In the genomic region with DNA sequence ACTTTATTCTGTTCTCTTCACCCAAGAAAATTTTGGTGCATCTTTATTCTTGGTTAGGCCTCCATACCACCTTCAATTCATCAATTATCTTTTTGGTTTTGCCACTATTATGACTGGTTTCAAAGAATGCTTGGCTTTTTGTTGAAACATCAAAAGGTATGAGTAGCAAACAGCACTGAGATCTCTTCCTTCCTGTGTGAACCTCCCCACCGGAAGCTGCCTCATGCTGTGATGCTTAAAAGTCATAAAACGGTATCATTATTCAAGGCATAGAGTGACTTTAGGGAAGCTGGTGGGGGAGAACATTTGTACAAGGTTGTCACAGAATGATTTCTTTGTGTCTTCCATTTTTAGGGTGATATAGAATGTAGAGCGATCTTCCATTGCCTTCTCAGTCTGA, we compare ENCODE assay signal across 11 cellular contexts.
DNase-seq lines count a peak whose midpoint lies in the region; ATAC-seq and TF ChIP-seq lines count a peak whose summit lies in the region.
"Had no signal": no experiment of that assay in that cellular context is flagged by ENCODE, and none has a peak within 500 bp of the region (broad histone marks: within the 10 kb centered on the region; RNA-seq: fewer than 3 reads in every experiment).

No MANE protein-coding gene starts in this region.

- DNase-seq in activated CD4-positive, alpha-beta memory T cell treated with anti-CD3 and anti-CD28 coated beads for 36 hours = peak; percentile 87
- peak; percentile 45 to 55 (median 52) for DNase-seq in effector memory CD8-positive, alpha-beta T cell
- DNase-seq in stimulated activated CD8-positive, alpha-beta memory T cell treated with anti-CD3 and anti-CD28 coated beads, Interleukin-4, amount 100 ng/mL, for 48 hours = peak; percentile 65
- DNase-seq in osteocyte (ENCODE audit: extremely low spot score, unreplicated experiment) (no peak), left colon (no peak)
- DNase-seq: anterior cingulate cortex, H9, mesendoderm had no signal

- no peaks in the 10 kb centered on the region for H3K27me3 Mint-ChIP-seq in activated CD4-positive, alpha-beta memory T cell treated with anti-CD3 and anti-CD28 coated beads for 36 hours
- H3K27me3 Mint-ChIP-seq in effector memory CD8-positive, alpha-beta T cell = no peaks in the 10 kb centered on the region
- H3K27me3 Mint-ChIP-seq in osteocyte (ENCODE audit: unreplicated experiment) = no peaks in the 10 kb centered on the region

- peak overlapping the region; percentile 22 for H3K4me3 Mint-ChIP-seq in activated CD4-positive, alpha-beta memory T cell treated with anti-CD3 and anti-CD28 coated beads for 36 hours
- H3K4me3 Mint-ChIP-seq in effector memory CD8-positive, alpha-beta T cell = peak overlapping the region; percentile 74 to 77
- H3K4me3 Mint-ChIP-seq in osteocyte (ENCODE audit: unreplicated experiment) = no peak overlapping the region
- H3K4me3 Mint-ChIP-seq: H9 had no signal

- peaks cover 85% of the 10 kb centered on the region for H3K4me1 Mint-ChIP-seq in activated CD4-positive, alpha-beta memory T cell treated with anti-CD3 and anti-CD28 coated beads for 36 hours (ENCODE audit: low read depth)
- H3K4me1 Mint-ChIP-seq in effector memory CD8-positive, alpha-beta T cell (ENCODE audit: low read depth in 2 of 2) = peaks cover 41 to 78% of the 10 kb centered on the region in 2 donors
- peaks cover 7% of the 10 kb centered on the region for H3K4me1 Mint-ChIP-seq in osteocyte (ENCODE audit: unreplicated experiment)

- H3K27ac ChIP-seq in KOPT-K1 (ENCODE audit: low read depth, low read length, poor library complexity, severe bottlenecking) = peak overlapping the region; percentile 76

- H3K27ac Mint-ChIP-seq in activated CD4-positive, alpha-beta memory T cell treated with anti-CD3 and anti-CD28 coated beads for 36 hours = peak overlapping the region; percentile 82
- peak overlapping the region; percentile 97 for H3K27ac Mint-ChIP-seq in effector memory CD8-positive, alpha-beta T cell
- no peak overlapping the region for H3K27ac Mint-ChIP-seq in osteocyte (ENCODE audit: unreplicated experiment)

- CTCF ChIA-PET in activated CD4-positive, alpha-beta memory T cell treated with anti-CD3 and anti-CD28 coated beads for 36 hours (lab: Charles Lee) = interaction anchor here (0.9 to 3.3 kb wide), 8 partner anchors 12 to 110 kb away, joined by 3 to 16 read pairs (median 4); partner anchors contain the start of gene IQGAP2

- no peaks in the 10 kb centered on the region for H3K9me3 Mint-ChIP-seq in activated CD4-positive, alpha-beta memory T cell treated with anti-CD3 and anti-CD28 coated beads for 36 hours
- H3K9me3 Mint-ChIP-seq in effector memory CD8-positive, alpha-beta T cell = peaks cover 0 to 7% of the 10 kb centered on the region in 2 donors
- H3K9me3 Mint-ChIP-seq in osteocyte (ENCODE audit: unreplicated experiment) = no peaks in the 10 kb centered on the region

- POLR2A ChIA-PET in activated CD4-positive, alpha-beta memory T cell treated with anti-CD3 and anti-CD28 coated beads for 36 hours (lab: Charles Lee) = interaction anchor here (0.6 to 2.8 kb wide), 7 partner anchors 46 to 107 kb away, joined by 3 to 14 read pairs (median 4); partner anchors contain the start of gene IQGAP2

- H3K36me3 ChIP-seq in KOPT-K1 (ENCODE audit: insufficient read depth, low read length) = no peaks in the 10 kb centered on the region; the same call in 1 of the 2 replicates

- intact Hi-C loops in activated CD4-positive, alpha-beta memory T cell treated with anti-CD3 and anti-CD28 coated beads for 36 hours (cut with micrococcal nuclease) = loop anchor here (1.0 to 5.0 kb wide), 11 partner anchors 55 to 1896 kb away; no protein-coding TSS in a partner anchor
- intact Hi-C loops in left colon (cut with DNase I, micrococcal nuclease) = no loop called here

- ATAC-seq in effector memory CD8-positive, alpha-beta T cell (replicated peaks) = peak; percentile 98
- ATAC-seq in HG03521 (IDR thresholded peaks at IDR 0.05; ENCODE audit: unreplicated experiment) (no peak), HG02852 (IDR thresholded peaks at IDR 0.05; ENCODE audit: unreplicated experiment) (no peak), left colon (no peak)

- TF ChIP-seq CTCF in osteocyte (IDR thresholded peaks at IDR 0.05) = no peak

- no peaks in the 10 kb centered on the region for H3K9me3 ChIP-seq in KOPT-K1 (ENCODE audit: insufficient read depth, low read length, poor library complexity, severe bottlenecking)

- peaks cover 4% of the 10 kb centered on the region for H3K36me3 Mint-ChIP-seq in activated CD4-positive, alpha-beta memory T cell treated with anti-CD3 and anti-CD28 coated beads for 36 hours
- peaks cover 11% of the 10 kb centered on the region for H3K36me3 Mint-ChIP-seq in effector memory CD8-positive, alpha-beta T cell (ENCODE audit: insufficient read depth)
- H3K36me3 Mint-ChIP-seq in osteocyte (ENCODE audit: unreplicated experiment) = no peaks in the 10 kb centered on the region

Comparison
In these comparisons a context has a peak if more than half of its experiments do, and no peak if none do; other contexts are left out.
1. DNase-seq: peak in activated CD4-positive, alpha-beta memory T cell treated with anti-CD3 and anti-CD28 coated beads for 36 hours (single experiment), effector memory CD8-positive, alpha-beta T cell (3 of 3) and stimulated activated CD8-positive, alpha-beta memory T cell treated with anti-CD3 and anti-CD28 coated beads, Interleukin-4, amount 100 ng/mL, for 48 hours (single experiment); none in osteocyte (single experiment) and left colon (0 of 2).